In the genomic region with DNA sequence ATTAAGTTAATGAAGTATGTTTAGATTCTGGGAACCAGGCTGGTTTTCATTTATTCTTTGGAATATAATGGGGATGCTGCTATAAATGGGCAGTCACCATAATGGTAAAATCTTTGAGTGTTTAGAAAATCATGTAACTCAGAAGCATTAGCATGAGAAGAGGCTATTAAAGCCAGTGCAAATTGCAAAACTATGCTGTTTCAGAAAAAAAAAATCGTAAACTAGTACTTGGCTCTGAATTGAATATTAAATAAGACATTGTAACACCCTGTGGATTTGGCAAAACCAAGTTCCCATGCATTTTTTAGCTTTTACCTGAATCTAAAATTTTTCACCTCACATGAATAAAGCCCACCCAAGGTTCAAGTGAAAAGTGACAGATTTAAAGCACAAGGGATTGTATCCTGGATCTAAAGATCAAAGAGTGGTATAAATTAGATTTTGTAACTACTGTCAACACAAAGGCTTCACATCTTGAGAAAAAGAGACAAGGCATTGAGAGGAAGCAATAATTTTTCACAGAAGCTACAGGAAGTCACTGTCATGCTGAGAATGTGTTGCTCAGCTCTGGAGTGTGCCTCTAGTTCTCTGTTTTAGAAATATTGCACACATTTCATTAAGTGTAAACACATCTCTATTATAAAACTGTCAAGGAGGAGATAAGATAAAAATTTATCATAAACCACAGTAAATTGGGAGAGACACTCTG, we compare ENCODE assay signal across 23 cellular contexts.
DNase-seq lines count a peak whose midpoint lies in the region; ATAC-seq, FAIRE-seq and TF ChIP-seq lines count a peak whose summit lies in the region.
"Had no signal": no experiment of that assay in that cellular context is flagged by ENCODE, and none has a peak within 500 bp of the region (broad histone marks: within the 10 kb centered on the region; RNA-seq: fewer than 3 reads in every experiment).

No MANE protein-coding gene starts in this region.

- H3K4me3 Mint-ChIP-seq in naive thymus-derived CD8-positive, alpha-beta T cell = no peak overlapping the region
- H3K4me3 Mint-ChIP-seq: immature natural killer cell, natural killer cell had no signal

- POLR2A ChIA-PET in naive thymus-derived CD8-positive, alpha-beta T cell (lab: Charles Lee) = no interaction called here

- peaks cover 2 to 14% (median 6%) of the 10 kb centered on the region in 5 donors for H3K27me3 Mint-ChIP-seq in naive thymus-derived CD8-positive, alpha-beta T cell

- H3K9me3 ChIP-seq in left ventricle myocardium inferior (replicated peaks) (peaks cover 9% of the 10 kb centered on the region), kidney (ENCODE audit: control insufficient read depth in 1 of 2, low read length in 2 of 2) (peaks cover 0 to 5% of the 10 kb centered on the region in 2 donors)
- H3K9me3 ChIP-seq: prostate gland, SJCRH30 had no signal

- no peak overlapping the region for H3K9ac ChIP-seq in kidney (ENCODE audit: low read length in 2 of 2)

- H3K27me3 ChIP-seq in left ventricle myocardium inferior (ENCODE audit: low read depth) = no peaks in the 10 kb centered on the region
- H3K27me3 ChIP-seq: brain microvascular endothelial cell, spleen had no signal

- no peak overlapping the region for H3K4me3 ChIP-seq in left ventricle myocardium inferior
- no peak overlapping the region for H3K4me3 ChIP-seq in kidney (ENCODE audit: low read length in 2 of 2)
- H3K4me3 ChIP-seq: prostate gland, SJCRH30, spleen had no signal

- peaks cover 0 to 12% (median 3%) of the 10 kb centered on the region in 9 donors for H3K9me3 Mint-ChIP-seq in naive thymus-derived CD8-positive, alpha-beta T cell
- H3K9me3 Mint-ChIP-seq: immature natural killer cell had no signal

- H3K27ac Mint-ChIP-seq in naive thymus-derived CD8-positive, alpha-beta T cell = no peak overlapping the region
- H3K27ac Mint-ChIP-seq: activated naive CD4-positive, alpha-beta T cell treated with anti-CD3 and anti-CD28 coated beads, Interleukin-2, amount 50 U/mL, for 72 hours; immature natural killer cell; natural killer cell had no signal

- H3K4me1 Mint-ChIP-seq in naive thymus-derived CD8-positive, alpha-beta T cell = no peaks in the 10 kb centered on the region
- H3K4me1 Mint-ChIP-seq: immature natural killer cell, natural killer cell had no signal

- no peak for TF ChIP-seq CTCF in left ventricle myocardium inferior (IDR thresholded peaks at IDR 0.05; ENCODE audit: borderline replicate concordance)
- no peak for TF ChIP-seq CTCF in kidney (IDR thresholded peaks at IDR 0.05; ENCODE audit: borderline replicate concordance, extremely low read depth, insufficient read depth)

- H3K36me3 Mint-ChIP-seq in naive thymus-derived CD8-positive, alpha-beta T cell = peaks cover 0 to 13% (median 0%) of the 10 kb centered on the region in 3 donors
- H3K36me3 Mint-ChIP-seq: immature natural killer cell, natural killer cell had no signal

- DNase-seq in left ventricle myocardium inferior (no peak), left cardiac atrium (no peak), kidney (no peak), urothelium cell line (ENCODE audit: low spot score) (no peak), NCI-H748 (lab: John Stamatoyannopoulos, UW; ENCODE audit: unreplicated experiment) (no peak)
- DNase-seq in naive thymus-derived CD8-positive, alpha-beta T cell = no peak
- DNase-seq: 8988T; activated CD8-positive, alpha-beta memory T cell treated with anti-CD3 and anti-CD28 coated beads for 24 hours; brain microvascular endothelial cell; dermis blood vessel endothelial cell; DMS 273 treated with DMSO at 0.1 percent for 48 hours; head of caudate nucleus; immature natural killer cell; natural killer cell; NCI-H187; SJCRH30; spleen had no signal

- ATAC-seq in left cardiac atrium (no peak), SK-N-SH treated with all-trans-retinoic acid at 6 μM for 48 hours (peak; percentile 55; the same call in 1 of the 3 replicates), GM19463 (IDR thresholded peaks at IDR 0.05; ENCODE audit: unreplicated experiment) (no peak)
- ATAC-seq in naive thymus-derived CD8-positive, alpha-beta T cell = no peak
- ATAC-seq: activated CD4-positive, CD25-positive, alpha-beta regulatory T cell treated with anti-CD3 and anti-CD28 coated beads, Interleukin-2, amount 50 U/mL, for 24 hours; activated naive CD4-positive, alpha-beta T cell treated with anti-CD3 and anti-CD28 coated beads, Interleukin-2, amount 50 U/mL, for 72 hours; natural killer cell had no signal

- intact Hi-C loops in left ventricle myocardium inferior (cut with micrococcal nuclease) = no loop called here
- intact Hi-C loops in left cardiac atrium (cut with DNase I) = no loop called here
- intact Hi-C loops in kidney (cut with DNase I) = no loop called here

- H3K4me1 ChIP-seq in left ventricle myocardium inferior (peaks cover 20% of the 10 kb centered on the region), kidney (ENCODE audit: control insufficient read depth in 1 of 2, insufficient read depth in 1 of 2, low read depth in 1 of 2, low read length in 2 of 2) (no peaks in the 10 kb centered on the region)
- H3K4me1 ChIP-seq: prostate gland, SJCRH30 had no signal

- H3K36me3 ChIP-seq in left ventricle myocardium inferior (no peaks in the 10 kb centered on the region), kidney (ENCODE audit: control insufficient read depth in 1 of 2, insufficient read depth in 2 of 2, low read length in 2 of 2) (no peaks in the 10 kb centered on the region)
- H3K36me3 ChIP-seq: brain microvascular endothelial cell, prostate gland, SJCRH30, spleen had no signal

- H3K27ac ChIP-seq in left ventricle myocardium inferior (replicated peaks) (peak overlapping the region; percentile 10), kidney (ENCODE audit: low read depth in 2 of 2, low read length in 2 of 2) (no peak overlapping the region)
- H3K27ac ChIP-seq: brain microvascular endothelial cell, C4-2B, prostate gland, SJCRH30 had no signal

- peak; percentile 19 for FAIRE-seq in kidney (lab: Jason Lieb, UNC)
- no peak for FAIRE-seq in urothelium cell line (lab: Jason Lieb, UNC)

TF ChIP-seq in SK-N-SH treated with all-trans-retinoic acid at 6 μM for 48 hours, 23 proteins besides CTCF, POLR2A, EP300 and RAD21:
- TF ChIP-seq SNAI2 (CRISPR knock-in tag; IDR thresholded peaks at IDR 0.05) = no peak
